1 cellular context compared by ENCODE assay signal in genomic region chr5:177469061-177469628, GRCh38.
TF ChIP-seq lines count a peak whose summit lies in the region.

No MANE protein-coding gene starts in this region.

TF ChIP-seq in IMR-90, 13 proteins besides CTCF, POLR2A, EP300 and RAD21 (continued from another document):
- no peak for TF ChIP-seq ELK1 (IDR thresholded peaks at IDR 0.05; ENCODE audit: borderline replicate concordance, low read depth, low read length)
- no peak for TF ChIP-seq CEBPB (IDR thresholded peaks at IDR 0.05; ENCODE audit: low read depth, low read length)
- no peak for TF ChIP-seq RFX5 (IDR thresholded peaks at IDR 0.05; ENCODE audit: low read depth, low read length)
- no peak for TF ChIP-seq CHD1 (IDR thresholded peaks at IDR 0.05; ENCODE audit: low read depth, low read length)
- peak; percentile 59 for TF ChIP-seq BHLHE40 (IDR thresholded peaks at IDR 0.05; ENCODE audit: low read depth, low read length)
- TF ChIP-seq MXI1 (IDR thresholded peaks at IDR 0.05; ENCODE audit: borderline replicate concordance, low read depth, low read length) = no peak
- no peak for TF ChIP-seq FOS (IDR thresholded peaks at IDR 0.05; ENCODE audit: low read depth, low read length)
